ENCODE assay signal across 25 cellular contexts in genomic region chr10:102309236-102309635, GRCh38.
"Had no signal": no experiment of that assay in that cellular context is flagged by ENCODE, and none has a peak within 500 bp of the region (broad histone marks: within the 10 kb centered on the region; RNA-seq: fewer than 3 reads in every experiment).

No MANE protein-coding gene starts in this region.

- H3K36me3 ChIP-seq: heart left ventricle, right atrium auricular region, thoracic aorta had no signal

- H3K4me3 Mint-ChIP-seq: activated CD4-positive, alpha-beta memory T cell treated with anti-CD3 and anti-CD28 coated beads, Interleukin-2, amount 10 ng/mL, durations not matched to agents 7 days and 5 days; activated CD4-positive, alpha-beta T cell treated with anti-CD3 and anti-CD28 coated beads, Interleukin-2, amount 10 ng/mL, durations not matched to agents 7 days and 5 days; activated T-cell treated with anti-CD3 and anti-CD28 coated beads, Interleukin-2, amount 50 U/mL, for 4 hours; brain; immature natural killer cell; naive thymus-derived CD4-positive, alpha-beta T cell; neural crest cell had no signal

- H3K27me3 ChIP-seq: heart left ventricle, right atrium auricular region had no signal

- H3K4me3 ChIP-seq: heart left ventricle, right atrium auricular region, thoracic aorta had no signal

- H3K27ac ChIP-seq: heart left ventricle, right atrium auricular region, thoracic aorta had no signal

- H3K27me3 Mint-ChIP-seq: activated CD4-positive, alpha-beta memory T cell treated with anti-CD3 and anti-CD28 coated beads, Interleukin-2, amount 10 ng/mL, durations not matched to agents 7 days and 5 days; activated CD4-positive, alpha-beta T cell treated with anti-CD3 and anti-CD28 coated beads, Interleukin-2, amount 10 ng/mL, durations not matched to agents 7 days and 5 days; brain; naive thymus-derived CD4-positive, alpha-beta T cell had no signal

- ATAC-seq: activated naive CD4-positive, alpha-beta T cell treated with anti-CD3 and anti-CD28 coated beads, Interleukin-2, amount 50 U/mL, for 72 hours; activated T-cell treated with anti-CD3 and anti-CD28 coated beads, Interleukin-2, amount 50 U/mL, for 4 hours; esophagus mucosa; heart left ventricle; left colon; naive thymus-derived CD4-positive, alpha-beta T cell; stimulated activated naive CD8-positive, alpha-beta T cell treated with anti-CD3 and anti-CD28 coated beads, Interleukin-15, Interleukin-2, amounts not matched to agents 100 U/mL and 50 U/mL, for 24 hours had no signal

- H3K9me3 ChIP-seq: heart left ventricle, right atrium auricular region, thoracic aorta had no signal

- H3K27ac Mint-ChIP-seq: activated CD4-positive, alpha-beta memory T cell treated with anti-CD3 and anti-CD28 coated beads, Interleukin-2, amount 10 ng/mL, durations not matched to agents 7 days and 5 days; activated CD4-positive, alpha-beta T cell treated with anti-CD3 and anti-CD28 coated beads, Interleukin-2, amount 10 ng/mL, durations not matched to agents 7 days and 5 days; activated naive CD4-positive, alpha-beta T cell treated with anti-CD3 and anti-CD28 coated beads, Interleukin-2, amount 50 U/mL, for 72 hours; immature natural killer cell had no signal

- H3K9me3 Mint-ChIP-seq: activated CD4-positive, alpha-beta memory T cell treated with anti-CD3 and anti-CD28 coated beads, Interleukin-2, amount 10 ng/mL, durations not matched to agents 7 days and 5 days; activated CD4-positive, alpha-beta T cell treated with anti-CD3 and anti-CD28 coated beads, Interleukin-2, amount 10 ng/mL, durations not matched to agents 7 days and 5 days; activated naive CD4-positive, alpha-beta T cell treated with anti-CD3 and anti-CD28 coated beads, Interleukin-2, amount 50 U/mL, for 72 hours; activated T-cell treated with anti-CD3 and anti-CD28 coated beads, Interleukin-2, amount 50 U/mL, for 4 hours; immature natural killer cell; neural crest cell had no signal

- DNase-seq: activated CD4-positive, alpha-beta memory T cell treated with anti-CD3 and anti-CD28 coated beads, Interleukin-2, amount 10 ng/mL, durations not matched to agents 7 days and 5 days; activated CD4-positive, alpha-beta T cell treated with anti-CD3 and anti-CD28 coated beads for 1 hour; activated CD4-positive, alpha-beta T cell treated with anti-CD3 and anti-CD28 coated beads, Interleukin-2, amount 10 ng/mL, durations not matched to agents 7 days and 5 days; activated naive CD4-positive, alpha-beta T cell; activated T-cell treated with anti-CD3 and anti-CD28 coated beads, Interleukin-2, amount 50 U/mL, for 4 hours; anterior cingulate cortex; cortex of kidney; foreskin fibroblast; heart left ventricle; hypothalamus; immature natural killer cell; kidney; left colon; midbrain; naive thymus-derived CD4-positive, alpha-beta T cell; nucleus accumbens; stimulated activated naive CD8-positive, alpha-beta T cell treated with anti-CD3 and anti-CD28 coated beads, Interleukin-15, Interleukin-2, amounts not matched to agents 100 U/mL and 50 U/mL, for 24 hours; T-helper 2 cell; trophoblast cell had no signal
